Comparison of ENCODE assay signal across 18 cellular contexts in genomic region chr1:37635309-37635902, GRCh38. TPM values are rescaled to one million over a fixed set of nuclear protein-coding genes. Genes with fewer than 3 reads are reported as not detected.
A peak's percentile ranks its signal among the peaks of the same experiment; 100 is the strongest.
DNase-seq lines count a peak whose midpoint lies in the region; ATAC-seq and TF ChIP-seq lines count a peak whose summit lies in the region.
"Had no signal": no experiment of that assay in that cellular context is flagged by ENCODE, and none has a peak within 500 bp of the region (broad histone marks: within the 10 kb centered on the region; RNA-seq: fewer than 3 reads in every experiment).

No MANE protein-coding gene starts in this region.

- H3K36me3 Mint-ChIP-seq in CD8-positive, alpha-beta T cell: no peaks in the 10 kb centered on the region
- peaks cover 8% of the 10 kb centered on the region for H3K36me3 Mint-ChIP-seq in T-helper 17 cell (ENCODE audit: low read depth)

- no peak overlapping the region for H3K27ac ChIP-seq in CD8-positive, alpha-beta T cell (ENCODE audit: low read depth, low read length)
- no peak overlapping the region for H3K27ac ChIP-seq in iPS-18a (ENCODE audit: low read length)
- no peak overlapping the region for H3K27ac ChIP-seq in ovary
- H3K27ac ChIP-seq: left ventricle myocardium inferior had no signal

- 24 to 29% (median 27%) methylated on average over 5 of the region's 5 CpGs for WGBS in ovary, 3 donors

- no peaks in the 10 kb centered on the region for H3K36me3 ChIP-seq in CD8-positive, alpha-beta T cell (ENCODE audit: insufficient read depth, low read length)
- H3K36me3 ChIP-seq in iPS-18a (ENCODE audit: control insufficient read depth, low read depth, low read length): no peaks in the 10 kb centered on the region
- no peaks in the 10 kb centered on the region for H3K36me3 ChIP-seq in ovary
- H3K36me3 ChIP-seq in mucosa of descending colon (ENCODE audit: low read depth): no peaks in the 10 kb centered on the region
- H3K36me3 ChIP-seq: left ventricle myocardium inferior had no signal

- no peaks in the 10 kb centered on the region for H3K9me3 ChIP-seq in CD8-positive, alpha-beta T cell (ENCODE audit: low read length)
- H3K9me3 ChIP-seq in T-helper 17 cell (ENCODE audit: control insufficient read depth, low read length, poor library complexity, severe bottlenecking): no peaks in the 10 kb centered on the region
- H3K9me3 ChIP-seq in iPS-18a (ENCODE audit: control insufficient read depth, low read depth, low read length): no peaks in the 10 kb centered on the region
- H3K9me3 ChIP-seq in ovary: no peaks in the 10 kb centered on the region
- no peaks in the 10 kb centered on the region for H3K9me3 ChIP-seq in mucosa of descending colon
- H3K9me3 ChIP-seq: left ventricle myocardium inferior had no signal

- peaks cover 16% of the 10 kb centered on the region for H3K27me3 ChIP-seq in CD8-positive, alpha-beta T cell (ENCODE audit: insufficient read depth, low read length)
- H3K27me3 ChIP-seq in iPS-18a (ENCODE audit: control insufficient read depth, insufficient read depth, low read length): peaks cover 97% of the 10 kb centered on the region
- no peaks in the 10 kb centered on the region for H3K27me3 ChIP-seq in ovary

- POLR2A ChIA-PET in CD8-positive, alpha-beta T cell (lab: Charles Lee): no interaction called here

- H3K4me1 Mint-ChIP-seq in CD8-positive, alpha-beta T cell (ENCODE audit: low read depth): peaks cover 10% of the 10 kb centered on the region
- peaks cover 10% of the 10 kb centered on the region for H3K4me1 Mint-ChIP-seq in T-helper 17 cell

- H3K9ac ChIP-seq in iPS-18a (ENCODE audit: low read length): no peak overlapping the region

- peaks cover 56% of the 10 kb centered on the region for H3K27me3 Mint-ChIP-seq in CD8-positive, alpha-beta T cell (ENCODE audit: low read depth)
- peaks cover 54% of the 10 kb centered on the region for H3K27me3 Mint-ChIP-seq in T-helper 17 cell

- no peak for ATAC-seq in CD8-positive, alpha-beta T cell
- ATAC-seq in T-helper 17 cell: no peak
- no peak for ATAC-seq in GM19455 (IDR thresholded peaks at IDR 0.05; ENCODE audit: unreplicated experiment)
- no peak for ATAC-seq in mucosa of descending colon

- H3K4me1 ChIP-seq in CD8-positive, alpha-beta T cell (ENCODE audit: insufficient read depth, low read length): no peaks in the 10 kb centered on the region
- H3K4me1 ChIP-seq in iPS-18a (ENCODE audit: control insufficient read depth, low read depth, low read length): no peaks in the 10 kb centered on the region
- H3K4me1 ChIP-seq in ovary (ENCODE audit: insufficient read depth): no peaks in the 10 kb centered on the region
- peaks cover 6% of the 10 kb centered on the region for H3K4me1 ChIP-seq in mucosa of descending colon (ENCODE audit: low read depth)

- intact Hi-C loops in CD8-positive, alpha-beta T cell (cut with DNase I, micrococcal nuclease): no loop called here
- intact Hi-C loops in ovary (cut with DNase I): no loop called here
- intact Hi-C loops in mucosa of descending colon (cut with DNase I, micrococcal nuclease): no loop called here

- DNase-seq in CD8-positive, alpha-beta T cell: no peak
- DNase-seq in T-helper 17 cell: no peak
- no peak for DNase-seq in ovary
- no peak for DNase-seq in effector CD4-positive, alpha-beta T cell
- DNase-seq in islet precursor cell: no peak
- no peak for DNase-seq in mucosa of descending colon
- DNase-seq: activated CD8-positive, alpha-beta memory T cell treated with anti-CD3 and anti-CD28 coated beads, Interleukin-2, amount 50 U/mL, for 48 hours; activated gamma-delta T cell treated with Interleukin-2 at 50 U/mL for 16 hours; central memory CD4-positive, alpha-beta T cell; left ventricle myocardium inferior; NCI-H1417 treated with DMSO at 0.1 percent for 48 hours; Right ventricle myocardium superior; small intestine; stimulated activated CD4-positive, alpha-beta T cell treated with anti-CD3 and anti-CD28 coated beads, Interleukin-4, amount 100 ng/mL, for 24 hours had no signal

- TF ChIP-seq POLR2A in ovary (IDR thresholded peaks at IDR 0.05): no peak

- no peak overlapping the region for H3K27ac Mint-ChIP-seq in CD8-positive, alpha-beta T cell
- H3K27ac Mint-ChIP-seq in T-helper 17 cell: no peak overlapping the region

- TF ChIP-seq EP300 in ovary (IDR thresholded peaks at IDR 0.05): no peak

- TF ChIP-seq CTCF in CD8-positive, alpha-beta T cell (IDR thresholded peaks at IDR 0.05): no peak
- TF ChIP-seq CTCF in ovary (IDR thresholded peaks at IDR 0.05) (no peak), mucosa of descending colon (IDR thresholded peaks at IDR 0.05) (no peak)

- H3K9me3 Mint-ChIP-seq in CD8-positive, alpha-beta T cell: no peaks in the 10 kb centered on the region

- CTCF ChIA-PET in CD8-positive, alpha-beta T cell (lab: Charles Lee): no interaction called here

- peak overlapping the region; percentile 45 for H3K4me3 Mint-ChIP-seq in CD8-positive, alpha-beta T cell
- peak overlapping the region; percentile 77 for H3K4me3 Mint-ChIP-seq in T-helper 17 cell

- no peak overlapping the region for H3K4me3 ChIP-seq in CD8-positive, alpha-beta T cell (ENCODE audit: low read depth, low read length)
- H3K4me3 ChIP-seq in iPS-18a (ENCODE audit: low read length) (peak overlapping the region; percentile 43), ovary (peak overlapping the region; percentile 47), mucosa of descending colon (no peak overlapping the region)

RNA-seq across cellular contexts. Expression of gene RSPO1, which starts 0.7 kb away (rescaled TPM):
- not detected for total RNA-seq in CD8-positive, alpha-beta T cell
- total RNA-seq in T-helper 17 cell: not detected
- 10 to 100 TPM in 3 of 7 donors, 1 to 10 TPM in 3, under 1 TPM in 1; 0.23 to 21.4 (median 7.5) TPM for total RNA-seq in ovary
- 1 to 10 TPM in 1 of 2 donors, under 1 TPM in 1; 0.35 to 3.3 TPM for polyA plus RNA-seq in ovary
- total RNA-seq in mucosa of descending colon: 1 to 10 TPM in 1 of 3 donors, under 1 TPM in 2; 0.12 to 1.7 (median 0.53) TPM
- total RNA-seq: HT-29, left ventricle myocardium inferior, LHCN-M2, Right ventricle myocardium superior had no signal

RNA-seq across cellular contexts. Expression of gene GNL2, which starts 39.7 kb away (rescaled TPM):
- 10 to 100 TPM; 54.6 to 55.2 TPM for total RNA-seq in CD8-positive, alpha-beta T cell
- total RNA-seq in T-helper 17 cell (10 to 100 TPM; 54.9 to 59.9 TPM), ovary (10 to 100 TPM; 26.6 to 43.0 (median 31.7) TPM), mucosa of descending colon (10 to 100 TPM; 31.2 to 38.4 (median 34.0) TPM)
- polyA plus RNA-seq in ovary: 10 to 100 TPM; 22.3 to 44.5 TPM

RNA-seq across cellular contexts. Expression of gene CDCA8, which starts 56.9 kb away (rescaled TPM):
- total RNA-seq in CD8-positive, alpha-beta T cell: under 1 TPM; 0.25 to 0.62 TPM
- total RNA-seq in T-helper 17 cell (under 1 TPM; 0.70 TPM), ovary (1 to 10 TPM in 2 of 7 donors, under 1 TPM in 5; 0.11 to 1.3 (median 0.42) TPM), mucosa of descending colon (10 to 100 TPM in 2 of 3 donors, 1 to 10 TPM in 1; 3.8 to 16.8 (median 10.1) TPM)
- 1 to 10 TPM in 1 of 2 donors, under 1 TPM in 1; 0.84 to 1.9 TPM for polyA plus RNA-seq in ovary

Comparison
In these comparisons a context has a peak if more than half of its experiments do, and no peak if none do; other contexts are left out.
1. H3K4me3 ChIP-seq: peak in iPS-18a (single experiment) and ovary (single experiment); none in CD8-positive, alpha-beta T cell (single experiment) and mucosa of descending colon (single experiment).